Comparison of ENCODE assay signal across 1 cellular context in the genomic region with DNA sequence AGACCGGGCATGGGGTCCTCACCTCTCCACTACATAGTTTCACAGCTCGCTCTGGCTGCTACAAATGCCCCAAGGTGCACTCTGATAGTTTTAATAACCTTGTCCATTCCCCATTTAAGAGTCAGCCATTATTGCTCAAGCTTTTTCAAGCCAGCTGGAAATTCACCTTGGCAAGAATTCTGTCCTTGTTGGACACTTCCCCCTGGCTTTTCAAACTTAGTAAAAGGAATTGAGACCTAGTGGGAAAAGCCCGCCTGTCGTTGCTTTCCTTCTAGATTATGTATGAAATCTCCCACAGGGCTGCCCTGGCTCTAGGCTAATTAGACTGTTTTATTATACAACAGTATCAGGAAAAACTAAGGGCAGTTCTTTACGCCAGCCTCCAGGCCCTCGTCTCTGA.
TF ChIP-seq lines count a peak whose summit lies in the region.

No MANE protein-coding gene starts in this region.

TF ChIP-seq in HepG2, 621 proteins besides CTCF, POLR2A, EP300 and RAD21 (continued from another document):
- TF ChIP-seq MXD4 (CRISPR knock-in tag; IDR thresholded peaks at IDR 0.05) (no peak), SP2 (CRISPR knock-in tag; IDR thresholded peaks at IDR 0.05) (no peak), ELF1 (CRISPR knock-in tag; IDR thresholded peaks at IDR 0.05) (no peak)
